ENCODE assay signal across 1 cellular context in the genomic region with DNA sequence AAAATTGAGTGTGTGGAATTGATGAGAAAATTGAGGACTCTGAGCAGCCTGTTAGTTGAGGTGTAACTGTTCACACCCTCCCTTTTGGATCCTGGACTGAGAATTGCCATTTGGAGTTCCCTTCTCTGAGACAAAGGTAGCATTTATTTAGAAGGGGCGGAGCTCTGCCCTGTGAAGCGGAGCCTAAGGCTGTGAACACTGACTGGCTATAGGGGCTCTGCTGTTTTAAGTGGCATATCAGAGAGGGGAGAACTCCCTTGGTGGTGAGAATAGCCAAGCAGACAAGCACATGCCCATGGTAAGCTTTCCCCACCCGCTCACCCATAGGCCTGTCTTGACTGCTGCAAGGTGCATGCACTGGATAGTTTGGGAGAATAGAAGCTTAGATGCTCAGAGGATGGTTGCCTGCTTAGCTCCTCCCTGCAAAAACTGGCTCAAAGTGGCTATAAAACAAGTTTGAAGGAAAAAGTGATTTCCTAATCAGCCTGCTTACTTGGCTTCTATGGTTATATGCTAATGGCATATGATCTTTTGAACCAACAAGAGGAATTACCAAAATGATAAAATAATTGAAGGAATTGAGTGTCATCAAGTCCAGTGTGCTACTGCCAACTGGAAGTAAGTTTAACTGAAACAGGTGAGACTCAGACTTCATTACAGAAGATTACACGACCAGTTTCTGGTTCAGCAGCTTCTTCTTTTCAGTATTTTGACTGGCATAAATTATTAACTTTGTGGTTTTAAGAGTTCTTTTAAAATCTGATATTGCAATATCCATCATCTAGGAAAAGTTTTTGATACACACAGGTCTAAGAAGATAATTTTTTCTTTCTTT.
TF ChIP-seq lines count a peak whose summit lies in the region.

No MANE protein-coding gene starts in this region.

TF ChIP-seq in K562, 482 proteins besides CTCF, POLR2A, EP300 and RAD21 (continued from another document):
- TF ChIP-seq, protein P1, sequence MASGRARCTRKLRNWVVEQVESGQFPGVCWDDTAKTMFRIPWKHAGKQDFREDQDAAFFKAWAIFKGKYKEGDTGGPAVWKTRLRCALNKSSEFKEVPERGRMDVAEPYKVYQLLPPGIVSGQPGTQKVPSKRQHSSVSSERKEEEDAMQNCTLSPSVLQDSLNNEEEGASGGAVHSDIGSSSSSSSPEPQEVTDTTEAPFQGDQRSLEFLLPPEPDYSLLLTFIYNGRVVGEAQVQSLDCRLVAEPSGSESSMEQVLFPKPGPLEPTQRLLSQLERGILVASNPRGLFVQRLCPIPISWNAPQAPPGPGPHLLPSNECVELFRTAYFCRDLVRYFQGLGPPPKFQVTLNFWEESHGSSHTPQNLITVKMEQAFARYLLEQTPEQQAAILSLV (tag; IDR thresholded peaks at IDR 0.05): no peak
- TF ChIP-seq MAFG (tag; conservative IDR thresholded peaks at IDR 0.05): no peak
- no peak for TF ChIP-seq TEAD4 (IDR thresholded peaks at IDR 0.05; ENCODE audit: low read length)
- no peak for TF ChIP-seq TEAD4 (CRISPR knock-in tag; IDR thresholded peaks at IDR 0.05; ENCODE audit: borderline replicate concordance)
- TF ChIP-seq ZNF507 (tag; conservative IDR thresholded peaks at IDR 0.05): no peak
- no peak for TF ChIP-seq ZNF197 (CRISPR knock-in tag; IDR thresholded peaks at IDR 0.05; ENCODE audit: low read depth)
- TF ChIP-seq, protein P2, sequence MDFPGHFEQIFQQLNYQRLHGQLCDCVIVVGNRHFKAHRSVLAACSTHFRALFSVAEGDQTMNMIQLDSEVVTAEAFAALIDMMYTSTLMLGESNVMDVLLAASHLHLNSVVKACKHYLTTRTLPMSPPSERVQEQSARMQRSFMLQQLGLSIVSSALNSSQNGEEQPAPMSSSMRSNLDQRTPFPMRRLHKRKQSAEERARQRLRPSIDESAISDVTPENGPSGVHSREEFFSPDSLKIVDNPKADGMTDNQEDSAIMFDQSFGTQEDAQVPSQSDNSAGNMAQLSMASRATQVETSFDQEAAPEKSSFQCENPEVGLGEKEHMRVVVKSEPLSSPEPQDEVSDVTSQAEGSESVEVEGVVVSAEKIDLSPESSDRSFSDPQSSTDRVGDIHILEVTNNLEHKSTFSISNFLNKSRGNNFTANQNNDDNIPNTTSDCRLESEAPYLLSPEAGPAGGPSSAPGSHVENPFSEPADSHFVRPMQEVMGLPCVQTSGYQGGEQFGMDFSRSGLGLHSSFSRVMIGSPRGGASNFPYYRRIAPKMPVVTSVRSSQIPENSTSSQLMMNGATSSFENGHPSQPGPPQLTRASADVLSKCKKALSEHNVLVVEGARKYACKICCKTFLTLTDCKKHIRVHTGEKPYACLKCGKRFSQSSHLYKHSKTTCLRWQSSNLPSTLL (IDR thresholded peaks at IDR 0.05): no peak
- TF ChIP-seq HSF4 (CRISPR knock-in tag; IDR thresholded peaks at IDR 0.05; ENCODE audit: borderline replicate concordance): no peak
- no peak for TF ChIP-seq RBM39 (optimal IDR thresholded peaks at IDR 0.05; ENCODE audit: low read depth, low read length)
- TF ChIP-seq HNRNPK (IDR thresholded peaks at IDR 0.05; ENCODE audit: low read depth, low read length, poor library complexity, severe bottlenecking): no peak
- TF ChIP-seq MED1 (CRISPR knock-in tag; IDR thresholded peaks at IDR 0.05; ENCODE audit: borderline replicate concordance): no peak
- no peak for TF ChIP-seq TOE1 (IDR thresholded peaks at IDR 0.05; ENCODE audit: borderline replicate concordance)
- no peak for TF ChIP-seq TOE1 (CRISPR knock-in tag; IDR thresholded peaks at IDR 0.05; ENCODE audit: borderline replicate concordance, low read depth)
